In the genomic region with DNA sequence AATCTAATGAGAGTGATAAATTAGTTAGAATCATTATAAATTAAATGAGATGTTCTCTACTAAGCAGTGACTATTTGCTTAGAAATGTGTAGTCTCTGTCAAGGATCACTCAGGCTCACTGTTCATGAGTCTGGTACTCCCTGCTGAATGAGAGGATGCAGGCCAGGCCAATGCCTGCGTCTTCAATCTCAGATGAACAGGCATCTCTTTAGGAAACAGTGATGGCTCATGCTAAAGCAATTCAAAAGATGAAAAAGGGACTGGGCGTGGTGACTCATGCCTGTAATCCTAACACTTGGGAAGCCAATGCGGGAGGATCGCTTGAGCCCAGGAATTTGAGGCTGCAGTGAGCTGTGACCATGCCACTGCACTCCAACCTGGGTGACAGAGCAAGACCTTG, we compare ENCODE assay signal across 12 cellular contexts.
DNase-seq lines count a peak whose midpoint lies in the region; ATAC-seq and TF ChIP-seq lines count a peak whose summit lies in the region.
"Had no signal": no experiment of that assay in that cellular context is flagged by ENCODE, and none has a peak within 500 bp of the region (broad histone marks: within the 10 kb centered on the region; RNA-seq: fewer than 3 reads in every experiment).

No MANE protein-coding gene starts in this region.

- no peaks in the 10 kb centered on the region for H3K9me2 ChIP-seq in PC-9 (ENCODE audit: insufficient read depth)

- H3K27ac ChIP-seq in PC-9 (no peak overlapping the region), psoas muscle (no peak overlapping the region)

- no peaks in the 10 kb centered on the region for H3K79me2 ChIP-seq in PC-9 (ENCODE audit: low read depth)

- POLR2A ChIA-PET in PC-9 (lab: Charles Lee; ENCODE audit: unreplicated experiment): interaction anchor here (0.7 kb wide), 1 partner anchor 1813 kb away, joined by 4 read pairs; no protein-coding TSS in a partner anchor

- no peak overlapping the region for H2AFZ ChIP-seq in PC-9

- H3K4me1 ChIP-seq in PC-9 (replicated peaks; ENCODE audit: insufficient read depth) (no peaks in the 10 kb centered on the region), psoas muscle (no peaks in the 10 kb centered on the region)

- peak; percentile 83 for DNase-seq in GM04504 (ENCODE audit: low read depth)
- peak; percentile 50 to 70 for DNase-seq in PC-9
- no peak for DNase-seq in psoas muscle
- no peak for DNase-seq in MV-4-11 (lab: John Stamatoyannopoulos, UW)
- DNase-seq in T-helper 9 cell: no peak
- no peak for DNase-seq in NCI-H345 (lab: John Stamatoyannopoulos, UW)
- DNase-seq: cortex of kidney, NCI-H2081 treated with DMSO at 0.1 percent for 48 hours, T-cell had no signal

- H3K9me3 ChIP-seq in PC-9 (ENCODE audit: insufficient read depth, low read depth) (no peaks in the 10 kb centered on the region), psoas muscle (no peaks in the 10 kb centered on the region)

- H3F3A ChIP-seq in PC-9 (ENCODE audit: insufficient read depth, low read depth): peaks cover 6% of the 10 kb centered on the region; the same call in 1 of the 2 replicates

- WGBS in psoas muscle, 3 donors: 50 to 70% (median 64%) methylated on average over 4 of the region's 4 CpGs

- H3K36me3 ChIP-seq in PC-9 (ENCODE audit: low read depth): no peaks in the 10 kb centered on the region
- H3K36me3 ChIP-seq in psoas muscle (ENCODE audit: insufficient read depth in 1 of 2, low read depth in 1 of 2): peaks cover 0 to 16% of the 10 kb centered on the region in 2 donors

- intact Hi-C loops in PC-9 (cut with micrococcal nuclease; ENCODE audit: unreplicated experiment): loop anchor here (10.0 kb wide), 1 partner anchor 342 kb away; no protein-coding TSS in a partner anchor
- intact Hi-C loops in psoas muscle (cut with DNase I): loop anchor here (5.0 to 10.0 kb wide), 2 partner anchors 130 to 142 kb away; no protein-coding TSS in a partner anchor

- H3K4me2 ChIP-seq in PC-9: no peak overlapping the region

- no peak for TF ChIP-seq CTCF in PC-9 (conservative IDR thresholded peaks at IDR 0.05)
- no peak for TF ChIP-seq CTCF in psoas muscle (IDR thresholded peaks at IDR 0.05)

- no peak overlapping the region for H3K4me3 ChIP-seq in PC-9
- H3K4me3 ChIP-seq in psoas muscle: no peak overlapping the region

- H3K27me3 ChIP-seq in PC-9 (ENCODE audit: insufficient read depth, low read depth): no peaks in the 10 kb centered on the region
- no peaks in the 10 kb centered on the region for H3K27me3 ChIP-seq in psoas muscle (ENCODE audit: insufficient read depth in 3 of 3, low read length in 2 of 3)

- ATAC-seq in esophagus mucosa (peak; percentile 28), psoas muscle (peak; percentile 68 to 83 (median 78)), HG02610 (IDR thresholded peaks at IDR 0.05; ENCODE audit: unreplicated experiment) (no peak)
- ATAC-seq: left lobe of liver, T-cell had no signal

- no peaks in the 10 kb centered on the region for H4K20me1 ChIP-seq in PC-9 (ENCODE audit: insufficient read depth)

- no TSS peak for BruUV-seq in PC-9 (replicated peaks; lab: Mats Ljungman, UMichigan)

- CTCF ChIA-PET in PC-9 (lab: Charles Lee): no interaction called here

Comparison
In these comparisons a context has a peak if more than half of its experiments do, and no peak if none do; other contexts are left out.
1. DNase-seq: peak in GM04504 (single experiment) and PC-9 (2 of 2); none in psoas muscle (0 of 2), MV-4-11 (single experiment), T-helper 9 cell (single experiment) and NCI-H345 (single experiment).